9 cellular contexts compared by ENCODE assay signal in genomic region chr17:42555122-42555622, GRCh38. TPM values are rescaled to one million over a fixed set of nuclear protein-coding genes. Genes with fewer than 3 reads are reported as not detected.
DNase-seq lines count a peak whose midpoint lies in the region; TF ChIP-seq lines count a peak whose summit lies in the region.
"Had no signal": no experiment of that assay in that cellular context is flagged by ENCODE, and none has a peak within 500 bp of the region (broad histone marks: within the 10 kb centered on the region; RNA-seq: fewer than 3 reads in every experiment).

No MANE protein-coding gene starts in this region.

- no peak for TF ChIP-seq EP300 in SK-N-SH (IDR thresholded peaks at IDR 0.05; ENCODE audit: borderline replicate concordance in 1 of 2, low read depth in 1 of 2, low read length in 1 of 2)

- in situ Hi-C loops in GM13976 (cut with MboI; ENCODE audit: low sequenced_read_pairs, unreplicated experiment), result no loop called here

- no peaks in the 10 kb centered on the region for H3K36me3 Mint-ChIP-seq in progenitor cell of endocrine pancreas (ENCODE audit: insufficient read depth)

- H3F3A ChIP-seq in SK-N-SH (replicated peaks; ENCODE audit: insufficient read depth), result peaks cover 14% of the 10 kb centered on the region

- H2AFZ ChIP-seq in SK-N-SH (ENCODE audit: low read depth) (peak overlapping the region; percentile 72), fibroblast of lung (ENCODE audit: low read length) (peak overlapping the region; percentile 75)

- 25% methylated on average over 4 of the region's 4 CpGs for WGBS in SK-N-SH (ENCODE audit: low lambda C conversion rate)

- H3K4me1 ChIP-seq in SK-N-SH (ENCODE audit: control insufficient read depth in 1 of 2, insufficient read depth in 2 of 2, low read depth in 1 of 2, low read length in 1 of 2) (peaks cover 2 to 20% of the 10 kb centered on the region in 2 experiments; a peak in 1 of 4 replicates), fibroblast of lung (ENCODE audit: control insufficient read depth, extremely low read depth, insufficient read depth, low read length) (peaks cover 3% of the 10 kb centered on the region)

- no peak for TF ChIP-seq RAD21 in SK-N-SH (IDR thresholded peaks at IDR 0.05; ENCODE audit: low read length)

- H3K4me2 ChIP-seq in SK-N-SH (peak overlapping the region; percentile 97), fibroblast of lung (ENCODE audit: extremely low read depth, insufficient read depth, low read length) (peak overlapping the region; percentile 97)

- H3K79me2 ChIP-seq in SK-N-SH (ENCODE audit: insufficient read depth), result peaks cover 47% of the 10 kb centered on the region
- peaks cover 4% of the 10 kb centered on the region for H3K79me2 ChIP-seq in fibroblast of lung (ENCODE audit: control insufficient read depth, insufficient read depth, low read length)

- H3K9me3 ChIP-seq in SK-N-SH (no peaks in the 10 kb centered on the region), fibroblast of lung (ENCODE audit: control insufficient read depth, insufficient read depth, low read depth, low read length) (no peaks in the 10 kb centered on the region)

- peak overlapping the region; percentile 88 for H3K4me3 Mint-ChIP-seq in progenitor cell of endocrine pancreas (ENCODE audit: low read depth)

- no peak for TF ChIP-seq CTCF in SK-N-SH (IDR thresholded peaks at IDR 0.05)
- TF ChIP-seq CTCF in fibroblast of lung (conservative IDR thresholded peaks at IDR 0.05 in 1 of 2, IDR thresholded peaks at IDR 0.05 in 1 of 2; ENCODE audit: low read depth in 1 of 2, low read length in 2 of 2), result no peak
- TF ChIP-seq CTCF in progenitor cell of endocrine pancreas (IDR thresholded peaks at IDR 0.05; ENCODE audit: unreplicated experiment), result no peak
- TF ChIP-seq CTCF in GM13976 (IDR thresholded peaks at IDR 0.05; ENCODE audit: borderline replicate concordance, control extremely low read depth, extremely low read depth, insufficient read depth, missing control alignments), result no peak

- POLR2A ChIA-PET in SK-N-SH (lab: Yijun Ruan, JAX), result interaction anchor here (0.8 to 2.3 kb wide), 3 partner anchors 18 to 443 kb away, joined by 4 to 17 read pairs (median 4); partner anchors contain the start of genes NAGLU and PSMC3IP

- H3K27me3 Mint-ChIP-seq in progenitor cell of endocrine pancreas, result no peaks in the 10 kb centered on the region

- H3K27ac Mint-ChIP-seq in progenitor cell of endocrine pancreas, result peak overlapping the region; percentile 94

- H3K9me2 ChIP-seq in SK-N-SH, result no peaks in the 10 kb centered on the region

- H3K27ac ChIP-seq in SK-N-SH (ENCODE audit: low read depth in 2 of 2, low read length in 1 of 2) (peak overlapping the region; percentile 69 to 74; a peak in 3 of 4 replicates), fibroblast of lung (ENCODE audit: insufficient read depth, low read length) (peak overlapping the region; percentile 84)

- H3K9me3 Mint-ChIP-seq in progenitor cell of endocrine pancreas (ENCODE audit: low read depth), result no peaks in the 10 kb centered on the region

- H3K9ac ChIP-seq in SK-N-SH, result peak overlapping the region; percentile 87
- H3K9ac ChIP-seq in fibroblast of lung (ENCODE audit: insufficient read depth, low read length), result peak overlapping the region; percentile 78

- no peak for DNase-seq in SK-N-SH
- no peak for DNase-seq in fibroblast of lung (ENCODE audit: low read depth in 2 of 2)
- DNase-seq in progenitor cell of endocrine pancreas (ENCODE audit: low spot score, unreplicated experiment), result no peak
- DNase-seq in hepatic stellate cell (ENCODE audit: low spot score), result no peak
- DNase-seq in GM13976 (ENCODE audit: low spot score), result no peak
- no peak for DNase-seq in CD1c-positive myeloid dendritic cell (ENCODE audit: extremely low spot score)
- DNase-seq in stimulated activated naive CD4-positive, alpha-beta T cell treated with Interleukin-2 at 50 U/mL for 16 hours (lab: John Stamatoyannopoulos, UW), result no peak
- DNase-seq: GOT3 had no signal

- H4K20me1 ChIP-seq in SK-N-SH (ENCODE audit: insufficient read depth) (no peaks in the 10 kb centered on the region), fibroblast of lung (ENCODE audit: control insufficient read depth, extremely low read depth, insufficient read depth, low read length) (no peaks in the 10 kb centered on the region)

- H3K4me3 ChIP-seq in GM08714 (ENCODE audit: low read length), result peak overlapping the region; percentile 82
- H3K4me3 ChIP-seq in SK-N-SH (ENCODE audit: low read depth in 2 of 2, low read length in 1 of 2), result peak overlapping the region; percentile 79 to 89
- H3K4me3 ChIP-seq in fibroblast of lung (replicated peaks in 1 of 4; ENCODE audit: control extremely low read depth in 1 of 4, insufficient read depth in 1 of 4, low read depth in 3 of 4, low read length in 4 of 4), result peak overlapping the region; percentile 79 to 88 (median 86)

- CTCF ChIA-PET in SK-N-SH (lab: Yijun Ruan, JAX), result interaction anchor here (0.7 to 2.5 kb wide), 7 partner anchors 12 to 243 kb away, joined by 3 to 8 read pairs (median 4); partner anchors contain the start of gene PSMC3IP

- peaks cover 0 to 3% of the 10 kb centered on the region in 2 experiments for H3K36me3 ChIP-seq in SK-N-SH (replicated peaks in 1 of 2; ENCODE audit: control insufficient read depth in 1 of 2, insufficient read depth in 2 of 2, low read length in 1 of 2)
- H3K36me3 ChIP-seq in fibroblast of lung (ENCODE audit: control insufficient read depth, insufficient read depth, low read length), result peaks cover 4% of the 10 kb centered on the region

- peaks cover 4% of the 10 kb centered on the region for H3K4me1 Mint-ChIP-seq in progenitor cell of endocrine pancreas (ENCODE audit: low read depth)

- H3K27me3 ChIP-seq in SK-N-SH (ENCODE audit: insufficient read depth) (no peaks in the 10 kb centered on the region), fibroblast of lung (ENCODE audit: control insufficient read depth, insufficient read depth, low read length) (no peaks in the 10 kb centered on the region)

TF ChIP-seq in SK-N-SH, 30 proteins besides CTCF, POLR2A, EP300 and RAD21 (continues in another document):
- TF ChIP-seq, protein P1, sequence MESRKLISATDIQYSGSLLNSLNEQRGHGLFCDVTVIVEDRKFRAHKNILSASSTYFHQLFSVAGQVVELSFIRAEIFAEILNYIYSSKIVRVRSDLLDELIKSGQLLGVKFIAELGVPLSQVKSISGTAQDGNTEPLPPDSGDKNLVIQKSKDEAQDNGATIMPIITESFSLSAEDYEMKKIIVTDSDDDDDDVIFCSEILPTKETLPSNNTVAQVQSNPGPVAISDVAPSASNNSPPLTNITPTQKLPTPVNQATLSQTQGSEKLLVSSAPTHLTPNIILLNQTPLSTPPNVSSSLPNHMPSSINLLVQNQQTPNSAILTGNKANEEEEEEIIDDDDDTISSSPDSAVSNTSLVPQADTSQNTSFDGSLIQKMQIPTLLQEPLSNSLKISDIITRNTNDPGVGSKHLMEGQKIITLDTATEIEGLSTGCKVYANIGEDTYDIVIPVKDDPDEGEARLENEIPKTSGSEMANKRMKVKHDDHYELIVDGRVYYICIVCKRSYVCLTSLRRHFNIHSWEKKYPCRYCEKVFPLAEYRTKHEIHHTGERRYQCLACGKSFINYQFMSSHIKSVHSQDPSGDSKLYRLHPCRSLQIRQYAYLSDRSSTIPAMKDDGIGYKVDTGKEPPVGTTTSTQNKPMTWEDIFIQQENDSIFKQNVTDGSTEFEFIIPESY (IDR thresholded peaks at IDR 0.05; ENCODE audit: borderline replicate concordance, low read depth), result no peak
- TF ChIP-seq GABPA (IDR thresholded peaks at IDR 0.05; ENCODE audit: low read depth), result no peak
- TF ChIP-seq ELF1 (IDR thresholded peaks at IDR 0.05), result no peak
- TF ChIP-seq NFIC (IDR thresholded peaks at IDR 0.05; ENCODE audit: borderline replicate concordance), result no peak

RNA-seq across cellular contexts. Expression of gene HSD17B1, which starts 2.4 kb away (rescaled TPM):
- polyA plus RNA-seq in SK-N-SH (2012; rRNA removed) (1.2 and 1.3 TPM in 2 replicates), fibroblast of lung (0.40 and 0.80 TPM in 2 replicates)
- 0.49 and 0.83 TPM in 2 replicates for polyA plus RNA-seq in SK-N-SH (2012; cell fraction: cytosol; rRNA removed)
- polyA plus RNA-seq in SK-N-SH (2012; cell fraction: nucleus; rRNA removed), result 2.2 and 3.7 TPM in 2 replicates
- total RNA-seq in fibroblast of lung (2.1 and 2.6 TPM in 2 replicates), progenitor cell of endocrine pancreas (1.4 and 2.4 TPM in 2 replicates)
- 3.5 and 4.3 TPM in 2 replicates for polyA plus RNA-seq in fibroblast of lung (2012)
- 0.39 and 0.44 TPM in 2 replicates for polyA minus RNA-seq in fibroblast of lung (ENCODE audit: low replicate concordance)

RNA-seq across cellular contexts. Expression of gene COASY, which starts 6.8 kb away (rescaled TPM):
- 56.6 and 69.4 TPM in 2 replicates for polyA plus RNA-seq in SK-N-SH (2012; rRNA removed)
- polyA plus RNA-seq in SK-N-SH (2012; cell fraction: cytosol; rRNA removed), result 32.0 and 48.4 TPM in 2 replicates
- polyA plus RNA-seq in SK-N-SH (2012; cell fraction: nucleus; rRNA removed), result 145 and 151 TPM in 2 replicates
- 9.8 and 16.5 TPM in 2 replicates for total RNA-seq in fibroblast of lung
- 20.3 and 31.6 TPM in 2 replicates for polyA plus RNA-seq in fibroblast of lung
- 40.7 and 58.5 TPM in 2 replicates for polyA plus RNA-seq in fibroblast of lung (2012)
- 56.0 and 196 TPM in 2 replicates for polyA minus RNA-seq in fibroblast of lung (ENCODE audit: low replicate concordance)
- 60.0 and 66.9 TPM in 2 replicates for total RNA-seq in progenitor cell of endocrine pancreas

RNA-seq across cellular contexts. Expression of gene MLX, which starts 11.7 kb away (rescaled TPM):
- polyA plus RNA-seq in SK-N-SH (2012; rRNA removed) (44.5 and 66.4 TPM in 2 replicates), fibroblast of lung (49.3 and 56.1 TPM in 2 replicates)
- 33.1 and 41.8 TPM in 2 replicates for polyA plus RNA-seq in SK-N-SH (2012; cell fraction: cytosol; rRNA removed)
- 154 and 172 TPM in 2 replicates for polyA plus RNA-seq in SK-N-SH (2012; cell fraction: nucleus; rRNA removed)
- total RNA-seq in fibroblast of lung (32.6 and 36.2 TPM in 2 replicates), progenitor cell of endocrine pancreas (26.8 and 33.7 TPM in 2 replicates)
- 44.1 and 49.5 TPM in 2 replicates for polyA plus RNA-seq in fibroblast of lung (2012)
- 47.2 and 53.9 TPM in 2 replicates for polyA minus RNA-seq in fibroblast of lung (ENCODE audit: low replicate concordance)

RNA-seq across cellular contexts. Expression of gene NAGLU, which starts 19.1 kb away (rescaled TPM):
- polyA plus RNA-seq in SK-N-SH (2012; rRNA removed) (25.0 and 33.9 TPM in 2 replicates), fibroblast of lung (18.5 and 19.5 TPM in 2 replicates)
- polyA plus RNA-seq in SK-N-SH (2012; cell fraction: cytosol; rRNA removed), result 11.8 and 23.1 TPM in 2 replicates
- 87.3 and 99.7 TPM in 2 replicates for polyA plus RNA-seq in SK-N-SH (2012; cell fraction: nucleus; rRNA removed)
- total RNA-seq in fibroblast of lung (22.3 and 31.9 TPM in 2 replicates), progenitor cell of endocrine pancreas (19.0 and 22.9 TPM in 2 replicates)
- polyA plus RNA-seq in fibroblast of lung (2012), result 28.9 and 33.2 TPM in 2 replicates
- 29.5 and 45.2 TPM in 2 replicates for polyA minus RNA-seq in fibroblast of lung (ENCODE audit: low replicate concordance)

RNA-seq across cellular contexts. Expression of gene PSMC3IP, which starts 22.4 kb away (rescaled TPM):
- polyA plus RNA-seq in SK-N-SH (2012; rRNA removed) (14.2 and 17.3 TPM in 2 replicates), fibroblast of lung (8.0 and 18.7 TPM in 2 replicates)
- polyA plus RNA-seq in SK-N-SH (2012; cell fraction: cytosol; rRNA removed), result 15.8 and 20.1 TPM in 2 replicates
- polyA plus RNA-seq in SK-N-SH (2012; cell fraction: nucleus; rRNA removed), result 23.6 and 31.7 TPM in 2 replicates
- total RNA-seq in fibroblast of lung (2.3 and 4.6 TPM in 2 replicates), progenitor cell of endocrine pancreas (18.1 and 19.6 TPM in 2 replicates)
- 7.4 and 17.6 TPM in 2 replicates for polyA plus RNA-seq in fibroblast of lung (2012)
- polyA minus RNA-seq in fibroblast of lung (ENCODE audit: low replicate concordance), result 0.59 and 5.4 TPM in 2 replicates
